Comparison of ENCODE assay signal across 8 cellular contexts in the genomic region with DNA sequence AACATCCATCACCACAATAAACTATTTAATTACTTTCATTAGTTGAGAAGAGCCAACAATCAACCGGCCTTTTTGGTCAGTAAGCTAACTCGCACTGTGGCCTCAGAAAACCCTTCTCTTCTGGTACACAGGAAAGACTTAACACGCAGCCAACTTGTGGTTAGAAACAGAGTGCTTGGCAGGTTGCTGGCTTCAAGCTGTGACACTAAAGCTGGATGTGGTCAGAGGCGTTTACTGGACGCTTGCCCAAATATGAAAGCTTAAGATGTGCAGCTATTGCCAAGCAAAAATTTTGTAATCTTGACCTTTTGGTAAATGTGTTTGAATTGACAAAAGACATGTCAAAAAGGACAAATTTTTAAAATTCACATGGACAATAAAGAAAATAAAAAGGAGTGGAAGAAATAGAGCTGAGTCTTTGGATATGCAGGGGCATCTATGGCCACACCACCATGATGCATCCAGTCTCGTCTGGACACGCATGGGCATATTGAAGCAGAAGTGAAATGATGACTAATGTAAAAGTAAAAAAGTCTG. TPM values are rescaled to one million over a fixed set of nuclear protein-coding genes. Genes with fewer than 3 reads are reported as not detected.
DNase-seq lines count a peak whose midpoint lies in the region; ATAC-seq and TF ChIP-seq lines count a peak whose summit lies in the region.

No MANE protein-coding gene starts in this region.

- TF ChIP-seq CTCF in VCaP (conservative IDR thresholded peaks at IDR 0.05) (no peak), endodermal cell (conservative IDR thresholded peaks at IDR 0.05) (no peak)

- H3K27ac ChIP-seq in VCaP (peak overlapping the region; percentile 95), aorta (ENCODE audit: low read depth in 1 of 2, low read length in 2 of 2) (no peak overlapping the region), endodermal cell (ENCODE audit: low read depth, low read length) (no peak overlapping the region)

- peak overlapping the region; percentile 89 to 99 (median 96) for H3K27ac Mint-ChIP-seq in immature natural killer cell
- H3K27ac Mint-ChIP-seq in endodermal cell = no peak overlapping the region

- no peaks in the 10 kb centered on the region for H3K9me3 ChIP-seq in aorta (ENCODE audit: control insufficient read depth, low read length)
- H3K9me3 ChIP-seq in endodermal cell (ENCODE audit: control insufficient read depth, low read length) = no peaks in the 10 kb centered on the region

- no peak overlapping the region for H3K9ac ChIP-seq in endodermal cell (ENCODE audit: extremely low read depth, low read length, poor library complexity, severe bottlenecking)

- H3K4me1 Mint-ChIP-seq in immature natural killer cell (peaks cover 66 to 75% of the 10 kb centered on the region in 2 donors), endodermal cell (peaks cover 13% of the 10 kb centered on the region)

- intact Hi-C loops in aorta (cut with DNase I) = no loop called here

- DNase-seq in GM03348 (ENCODE audit: low spot score) (peak; percentile 57), LHCN-M2 (ENCODE audit: low read depth) (peak; percentile 97), immature natural killer cell (peak; percentile 79 to 83 (median 81)), aorta (peak in 1 of 2 donors; percentile 67), endodermal cell (no peak)

- WGBS in aorta, 2 donors = 31 to 37% methylated on average over 7 of the region's 7 CpGs
- WGBS in endodermal cell (ENCODE audit: insufficient coverage in 1 of 2, insufficient read length in 1 of 2), 2 experiments = 79 to 89% methylated on average over 4 to 7 of the region's 7 CpGs

- H3K36me3 Mint-ChIP-seq in immature natural killer cell (peaks cover 8 to 19% (median 19%) of the 10 kb centered on the region in 3 donors), endodermal cell (ENCODE audit: low read depth) (no peaks in the 10 kb centered on the region)

- H3K4me3 Mint-ChIP-seq in immature natural killer cell (peak overlapping the region; percentile 69 to 86 (median 82)), endodermal cell (no peak overlapping the region)

- no peaks in the 10 kb centered on the region for H3K36me3 ChIP-seq in aorta (ENCODE audit: control insufficient read depth in 1 of 2, insufficient read depth in 2 of 2, low read length in 1 of 2)
- H3K36me3 ChIP-seq in endodermal cell (ENCODE audit: control insufficient read depth, insufficient read depth, low read length) = no peaks in the 10 kb centered on the region

- no peak overlapping the region for H3K4me3 ChIP-seq in aorta (ENCODE audit: low read length in 2 of 2)
- no peak overlapping the region for H3K4me3 ChIP-seq in endodermal cell (ENCODE audit: low read length)

- ATAC-seq in GM21786 (IDR thresholded peaks at IDR 0.05; ENCODE audit: unreplicated experiment) (peak; percentile 72), aorta (ENCODE audit: low FRiP score) (peak; percentile 50), GM18873 (IDR thresholded peaks at IDR 0.05; ENCODE audit: low FRiP score, unreplicated experiment) (no peak)

- peaks cover 6 to 13% (median 6%) of the 10 kb centered on the region in 3 donors for H3K27me3 Mint-ChIP-seq in immature natural killer cell (ENCODE audit: low read depth in 3 of 3)
- no peaks in the 10 kb centered on the region for H3K27me3 Mint-ChIP-seq in endodermal cell (ENCODE audit: insufficient read depth)

- no peaks in the 10 kb centered on the region for H3K4me1 ChIP-seq in aorta (ENCODE audit: control insufficient read depth in 1 of 2, insufficient read depth in 2 of 2, low read length in 2 of 2)
- H3K4me1 ChIP-seq in endodermal cell (ENCODE audit: control insufficient read depth, insufficient read depth, low read length) = no peaks in the 10 kb centered on the region

- no peaks in the 10 kb centered on the region for H3K27me3 ChIP-seq in aorta (ENCODE audit: control insufficient read depth in 1 of 2, insufficient read depth in 2 of 2, low read length in 1 of 2)
- H3K27me3 ChIP-seq in endodermal cell (ENCODE audit: control insufficient read depth, insufficient read depth, low read length, poor library complexity, severe bottlenecking) = no peaks in the 10 kb centered on the region

- H3K9me3 Mint-ChIP-seq in immature natural killer cell = peaks cover 0 to 1% (median 0%) of the 10 kb centered on the region in 6 donors
- H3K9me3 Mint-ChIP-seq in endodermal cell = no peaks in the 10 kb centered on the region

RNA-seq across cellular contexts. Expression of gene KLRK1, which starts 2.6 kb away (rescaled TPM):
- total RNA-seq in LHCN-M2 (2014; rRNA removed) (0.26 and 0.40 TPM in 2 replicates), aorta (1 to 10 TPM; 1.9 to 3.5 TPM), endodermal cell (under 1 TPM in 1 of 2 donors, not detected in 1; 0.24 TPM)
- 0.05 TPM for polyA plus RNA-seq in LHCN-M2 (2012)
- polyA plus RNA-seq in immature natural killer cell (100 to 1,000 TPM; 623 to 949 (median 731) TPM), aorta (1 to 10 TPM in 1 of 2 donors, under 1 TPM in 1; 0.59 to 1.5 TPM)
- not detected for polyA plus RNA-seq in endodermal cell (2013, experiment 1 of 2)
- not detected for polyA plus RNA-seq in endodermal cell (2013, experiment 2 of 2)

RNA-seq across cellular contexts. Expression of gene KLRC4, which starts 17.1 kb away (rescaled TPM):
- total RNA-seq in LHCN-M2 (2014; rRNA removed) (not detected in 2 replicates), aorta (under 1 TPM; 0.51 to 0.78 TPM), endodermal cell (not detected)
- not detected for polyA plus RNA-seq in LHCN-M2 (2012)
- polyA plus RNA-seq in immature natural killer cell (10 to 100 TPM; 14.3 to 28.5 (median 15.0) TPM), aorta (under 1 TPM in 1 of 2 donors, not detected in 1; 0.56 TPM)
- not detected for polyA plus RNA-seq in endodermal cell (2013, experiment 1 of 2)
- not detected for polyA plus RNA-seq in endodermal cell (2013, experiment 2 of 2)

RNA-seq across cellular contexts. Expression of gene KLRC3, which starts 27.9 kb away (rescaled TPM):
- 0.63 TPM in 1 of 2 replicates, not detected in the other for total RNA-seq in LHCN-M2 (2014; rRNA removed)
- polyA plus RNA-seq in LHCN-M2 (2012) = not detected
- 10 to 100 TPM; 27.6 to 59.0 (median 28.4) TPM for polyA plus RNA-seq in immature natural killer cell
- not detected for total RNA-seq in aorta
- not detected for polyA plus RNA-seq in aorta
- total RNA-seq in endodermal cell = not detected
- polyA plus RNA-seq in endodermal cell (2013, experiment 1 of 2) = not detected
- not detected for polyA plus RNA-seq in endodermal cell (2013, experiment 2 of 2)

RNA-seq across cellular contexts. Expression of gene KLRC2, which starts 43.3 kb away (rescaled TPM):
- total RNA-seq in LHCN-M2 (2014; rRNA removed) (0.96 and 2.0 TPM in 2 replicates), aorta (under 1 TPM in 1 of 2 donors, not detected in 1; 0.65 TPM), endodermal cell (not detected)
- 0.16 TPM for polyA plus RNA-seq in LHCN-M2 (2012)
- polyA plus RNA-seq in immature natural killer cell (100 to 1,000 TPM in 1 of 3 donors, 10 to 100 TPM in 2; 34.5 to 112 (median 38.2) TPM), aorta (1 to 10 TPM in 1 of 2 donors, not detected in 1; 2.1 TPM)
- polyA plus RNA-seq in endodermal cell (2013, experiment 1 of 2) = not detected
- polyA plus RNA-seq in endodermal cell (2013, experiment 2 of 2) = not detected
